ENCODE assay signal across 1 cellular context in the genomic region with DNA sequence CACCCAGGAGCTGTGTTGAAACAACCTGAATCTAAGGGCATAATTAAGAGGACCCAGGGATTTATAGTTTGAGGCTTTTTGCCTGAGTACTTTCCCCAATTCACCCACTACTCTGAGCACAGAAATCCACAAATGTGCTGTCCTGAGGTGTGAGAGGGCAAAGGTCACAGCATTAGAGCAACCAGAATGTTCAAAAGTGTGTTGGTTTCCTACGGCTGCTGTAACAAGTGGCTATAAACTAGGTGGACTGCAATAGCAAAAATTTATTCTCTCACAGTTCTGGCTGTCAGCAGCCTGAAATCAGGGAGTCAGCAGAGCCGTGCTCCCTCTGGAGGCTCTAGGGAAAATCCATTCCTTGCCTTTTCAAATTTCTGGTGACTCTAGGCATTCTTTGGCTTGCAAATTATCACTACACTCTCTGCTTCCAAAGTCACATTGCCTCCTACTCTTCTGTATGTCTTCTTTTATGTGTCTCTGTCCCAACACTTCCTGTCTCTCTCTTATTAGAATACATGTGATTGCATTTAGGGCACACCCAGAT.
TF ChIP-seq lines count a peak whose summit lies in the region.

No MANE protein-coding gene starts in this region.

TF ChIP-seq in GM23338, 12 proteins besides CTCF, POLR2A, EP300 and RAD21 (continued from another document):
- TF ChIP-seq, protein P1, sequence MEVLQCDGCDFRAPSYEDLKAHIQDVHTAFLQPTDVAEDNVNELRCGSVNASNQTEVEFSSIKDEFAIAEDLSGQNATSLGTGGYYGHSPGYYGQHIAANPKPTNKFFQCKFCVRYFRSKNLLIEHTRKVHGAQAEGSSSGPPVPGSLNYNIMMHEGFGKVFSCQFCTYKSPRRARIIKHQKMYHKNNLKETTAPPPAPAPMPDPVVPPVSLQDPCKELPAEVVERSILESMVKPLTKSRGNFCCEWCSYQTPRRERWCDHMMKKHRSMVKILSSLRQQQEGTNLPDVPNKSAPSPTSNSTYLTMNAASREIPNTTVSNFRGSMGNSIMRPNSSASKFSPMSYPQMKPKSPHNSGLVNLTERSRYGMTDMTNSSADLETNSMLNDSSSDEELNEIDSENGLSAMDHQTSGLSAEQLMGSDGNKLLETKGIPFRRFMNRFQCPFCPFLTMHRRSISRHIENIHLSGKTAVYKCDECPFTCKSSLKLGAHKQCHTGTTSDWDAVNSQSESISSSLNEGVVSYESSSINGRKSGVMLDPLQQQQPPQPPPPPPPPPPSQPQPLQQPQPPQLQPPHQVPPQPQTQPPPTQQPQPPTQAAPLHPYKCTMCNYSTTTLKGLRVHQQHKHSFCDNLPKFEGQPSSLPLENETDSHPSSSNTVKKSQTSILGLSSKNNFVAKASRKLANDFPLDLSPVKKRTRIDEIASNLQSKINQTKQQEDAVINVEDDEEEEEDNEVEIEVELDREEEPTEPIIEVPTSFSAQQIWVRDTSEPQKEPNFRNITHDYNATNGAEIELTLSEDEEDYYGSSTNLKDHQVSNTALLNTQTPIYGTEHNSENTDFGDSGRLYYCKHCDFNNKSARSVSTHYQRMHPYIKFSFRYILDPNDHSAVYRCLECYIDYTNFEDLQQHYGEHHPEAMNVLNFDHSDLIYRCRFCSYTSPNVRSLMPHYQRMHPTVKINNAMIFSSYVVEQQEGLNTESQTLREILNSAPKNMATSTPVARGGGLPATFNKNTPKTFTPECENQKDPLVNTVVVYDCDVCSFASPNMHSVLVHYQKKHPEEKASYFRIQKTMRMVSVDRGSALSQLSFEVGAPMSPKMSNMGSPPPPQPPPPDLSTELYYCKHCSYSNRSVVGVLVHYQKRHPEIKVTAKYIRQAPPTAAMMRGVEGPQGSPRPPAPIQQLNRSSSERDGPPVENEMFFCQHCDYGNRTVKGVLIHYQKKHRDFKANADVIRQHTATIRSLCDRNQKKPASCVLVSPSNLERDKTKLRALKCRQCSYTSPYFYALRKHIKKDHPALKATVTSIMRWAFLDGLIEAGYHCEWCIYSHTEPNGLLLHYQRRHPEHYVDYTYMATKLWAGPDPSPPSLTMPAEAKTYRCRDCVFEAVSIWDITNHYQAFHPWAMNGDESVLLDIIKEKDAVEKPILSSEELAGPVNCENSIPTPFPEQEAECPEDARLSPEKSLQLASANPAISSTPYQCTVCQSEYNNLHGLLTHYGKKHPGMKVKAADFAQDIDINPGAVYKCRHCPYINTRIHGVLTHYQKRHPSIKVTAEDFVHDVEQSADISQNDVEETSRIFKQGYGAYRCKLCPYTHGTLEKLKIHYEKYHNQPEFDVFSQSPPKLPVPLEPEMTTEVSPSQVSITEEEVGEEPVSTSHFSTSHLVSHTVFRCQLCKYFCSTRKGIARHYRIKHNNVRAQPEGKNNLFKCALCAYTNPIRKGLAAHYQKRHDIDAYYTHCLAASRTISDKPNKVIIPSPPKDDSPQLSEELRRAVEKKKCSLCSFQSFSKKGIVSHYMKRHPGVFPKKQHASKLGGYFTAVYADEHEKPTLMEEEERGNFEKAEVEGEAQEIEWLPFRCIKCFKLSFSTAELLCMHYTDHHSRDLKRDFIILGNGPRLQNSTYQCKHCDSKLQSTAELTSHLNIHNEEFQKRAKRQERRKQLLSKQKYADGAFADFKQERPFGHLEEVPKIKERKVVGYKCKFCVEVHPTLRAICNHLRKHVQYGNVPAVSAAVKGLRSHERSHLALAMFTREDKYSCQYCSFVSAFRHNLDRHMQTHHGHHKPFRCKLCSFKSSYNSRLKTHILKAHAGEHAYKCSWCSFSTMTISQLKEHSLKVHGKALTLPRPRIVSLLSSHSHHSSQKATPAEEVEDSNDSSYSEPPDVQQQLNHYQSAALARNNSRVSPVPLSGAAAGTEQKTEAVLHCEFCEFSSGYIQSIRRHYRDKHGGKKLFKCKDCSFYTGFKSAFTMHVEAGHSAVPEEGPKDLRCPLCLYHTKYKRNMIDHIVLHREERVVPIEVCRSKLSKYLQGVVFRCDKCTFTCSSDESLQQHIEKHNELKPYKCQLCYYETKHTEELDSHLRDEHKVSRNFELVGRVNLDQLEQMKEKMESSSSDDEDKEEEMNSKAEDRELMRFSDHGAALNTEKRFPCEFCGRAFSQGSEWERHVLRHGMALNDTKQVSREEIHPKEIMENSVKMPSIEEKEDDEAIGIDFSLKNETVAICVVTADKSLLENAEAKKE (CRISPR knock-in tag; IDR thresholded peaks at IDR 0.05): no peak
- no peak for TF ChIP-seq EZH2phosphoT487 (IDR thresholded peaks at IDR 0.05; ENCODE audit: unreplicated experiment)
- no peak for TF ChIP-seq NANOG (IDR thresholded peaks at IDR 0.05; ENCODE audit: borderline replicate concordance)
- no peak for TF ChIP-seq STAT1 (IDR thresholded peaks at IDR 0.05; ENCODE audit: unreplicated experiment)
- TF ChIP-seq, protein P2, sequence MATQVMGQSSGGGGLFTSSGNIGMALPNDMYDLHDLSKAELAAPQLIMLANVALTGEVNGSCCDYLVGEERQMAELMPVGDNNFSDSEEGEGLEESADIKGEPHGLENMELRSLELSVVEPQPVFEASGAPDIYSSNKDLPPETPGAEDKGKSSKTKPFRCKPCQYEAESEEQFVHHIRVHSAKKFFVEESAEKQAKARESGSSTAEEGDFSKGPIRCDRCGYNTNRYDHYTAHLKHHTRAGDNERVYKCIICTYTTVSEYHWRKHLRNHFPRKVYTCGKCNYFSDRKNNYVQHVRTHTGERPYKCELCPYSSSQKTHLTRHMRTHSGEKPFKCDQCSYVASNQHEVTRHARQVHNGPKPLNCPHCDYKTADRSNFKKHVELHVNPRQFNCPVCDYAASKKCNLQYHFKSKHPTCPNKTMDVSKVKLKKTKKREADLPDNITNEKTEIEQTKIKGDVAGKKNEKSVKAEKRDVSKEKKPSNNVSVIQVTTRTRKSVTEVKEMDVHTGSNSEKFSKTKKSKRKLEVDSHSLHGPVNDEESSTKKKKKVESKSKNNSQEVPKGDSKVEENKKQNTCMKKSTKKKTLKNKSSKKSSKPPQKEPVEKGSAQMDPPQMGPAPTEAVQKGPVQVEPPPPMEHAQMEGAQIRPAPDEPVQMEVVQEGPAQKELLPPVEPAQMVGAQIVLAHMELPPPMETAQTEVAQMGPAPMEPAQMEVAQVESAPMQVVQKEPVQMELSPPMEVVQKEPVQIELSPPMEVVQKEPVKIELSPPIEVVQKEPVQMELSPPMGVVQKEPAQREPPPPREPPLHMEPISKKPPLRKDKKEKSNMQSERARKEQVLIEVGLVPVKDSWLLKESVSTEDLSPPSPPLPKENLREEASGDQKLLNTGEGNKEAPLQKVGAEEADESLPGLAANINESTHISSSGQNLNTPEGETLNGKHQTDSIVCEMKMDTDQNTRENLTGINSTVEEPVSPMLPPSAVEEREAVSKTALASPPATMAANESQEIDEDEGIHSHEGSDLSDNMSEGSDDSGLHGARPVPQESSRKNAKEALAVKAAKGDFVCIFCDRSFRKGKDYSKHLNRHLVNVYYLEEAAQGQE (IDR thresholded peaks at IDR 0.05; ENCODE audit: unreplicated experiment): no peak
- TF ChIP-seq, protein P3, sequence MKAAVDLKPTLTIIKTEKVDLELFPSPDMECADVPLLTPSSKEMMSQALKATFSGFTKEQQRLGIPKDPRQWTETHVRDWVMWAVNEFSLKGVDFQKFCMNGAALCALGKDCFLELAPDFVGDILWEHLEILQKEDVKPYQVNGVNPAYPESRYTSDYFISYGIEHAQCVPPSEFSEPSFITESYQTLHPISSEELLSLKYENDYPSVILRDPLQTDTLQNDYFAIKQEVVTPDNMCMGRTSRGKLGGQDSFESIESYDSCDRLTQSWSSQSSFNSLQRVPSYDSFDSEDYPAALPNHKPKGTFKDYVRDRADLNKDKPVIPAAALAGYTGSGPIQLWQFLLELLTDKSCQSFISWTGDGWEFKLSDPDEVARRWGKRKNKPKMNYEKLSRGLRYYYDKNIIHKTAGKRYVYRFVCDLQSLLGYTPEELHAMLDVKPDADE (IDR thresholded peaks at IDR 0.05): no peak
